ENCODE assay signal across 21 cellular contexts in genomic region chr2:175147196-175147595, GRCh38.
"Had no signal": no experiment of that assay in that cellular context is flagged by ENCODE, and none has a peak within 500 bp of the region (broad histone marks: within the 10 kb centered on the region; RNA-seq: fewer than 3 reads in every experiment).

No MANE protein-coding gene starts in this region.

- H3K9me3 ChIP-seq: lower lobe of right lung, neutrophil, sigmoid colon, spleen, upper lobe of right lung had no signal

- H3K27ac ChIP-seq: lower lobe of right lung, neutrophil, parathyroid adenoma, sigmoid colon, spleen, upper lobe of right lung had no signal

- H3K36me3 ChIP-seq: sigmoid colon had no signal

- H2AFZ ChIP-seq: parathyroid adenoma had no signal

- ATAC-seq: activated CD8-positive, alpha-beta T cell treated with anti-CD3 and anti-CD28 coated beads, Interleukin-2, amount 10 ng/mL, durations not matched to agents 7 days and 5 days; activated naive CD8-positive, alpha-beta T cell treated with anti-CD3 and anti-CD28 coated beads, Interleukin-2, amount 50 U/mL, for 24 hours; lower lobe of right lung; natural killer cell treated with Interleukin-12 subunit alpha and Interleukin-12 subunit beta and Interleukin-15 and Interleukin-18, amount 100 ng/mL, for 72 hours; stimulated activated memory B cell treated with anti-CD40 and anti-IgM and Interleukin-4, amounts not matched to agents 10 μg/mL and 1 μg/mL and 100 μg/mL, for 72 hours; upper lobe of right lung had no signal

- H3K9ac ChIP-seq: parathyroid adenoma had no signal

- DNase-seq: activated B cell treated with CpG ODN at 0.5 μM for 24 hours; activated CD4-positive, alpha-beta T cell treated with anti-CD3 and anti-CD28 coated beads, Interleukin-2, amount 10 ng/mL, durations not matched to agents 24 days and 14 days; activated CD8-positive, alpha-beta T cell treated with anti-CD3 and anti-CD28 coated beads, Interleukin-2, amount 10 ng/mL, durations not matched to agents 7 days and 5 days; activated naive CD4-positive, alpha-beta T cell treated with anti-CD3 and anti-CD28 coated beads for 36 hours; activated naive CD8-positive, alpha-beta T cell treated with anti-CD3 and anti-CD28 coated beads, Interleukin-2, amount 50 U/mL, for 24 hours; activated T-cell treated with anti-CD3 and anti-CD28 coated beads, Interleukin-2, amount 50 U/mL, for 24 hours; aorta; brain microvascular endothelial cell; cortex of kidney; effector CD4-positive, alpha-beta T cell; hippocampal formation; islet precursor cell; lower lobe of right lung; sigmoid colon; spleen; stimulated activated CD4-positive, alpha-beta T cell treated with anti-CD3 and anti-CD28 coated beads, Interleukin-4, amount 100 ng/mL, for 4 hours; upper lobe of right lung had no signal

- H3K4me3 ChIP-seq: lower lobe of right lung, sigmoid colon, spleen, upper lobe of right lung had no signal

- H3K27me3 ChIP-seq: brain microvascular endothelial cell, neutrophil, sigmoid colon, spleen, upper lobe of right lung had no signal
